ENCODE assay signal across 19 cellular contexts in the genomic region with DNA sequence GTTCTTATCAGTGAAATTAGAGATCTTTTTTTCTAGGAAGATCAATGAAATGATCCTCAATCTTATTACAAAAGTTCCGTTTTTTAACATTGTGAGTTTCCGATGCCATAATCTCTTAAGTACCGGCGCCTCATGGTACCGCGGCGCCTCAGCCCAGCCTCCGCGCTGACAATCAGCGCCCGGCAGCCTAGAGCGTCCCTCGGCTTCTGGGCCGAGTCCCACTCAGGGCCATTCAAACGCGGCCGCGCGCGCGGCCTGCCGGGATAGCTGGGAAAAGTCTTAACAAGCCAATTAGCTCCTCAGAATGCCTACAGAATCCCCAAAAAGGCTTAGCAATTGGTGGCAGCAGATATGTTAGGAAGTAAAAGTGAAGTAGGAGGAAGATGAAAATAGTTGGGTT.
A peak's percentile ranks its signal among the peaks of the same experiment; 100 is the strongest.
DNase-seq lines count a peak whose midpoint lies in the region; ATAC-seq and TF ChIP-seq lines count a peak whose summit lies in the region.
"Had no signal": no experiment of that assay in that cellular context is flagged by ENCODE, and none has a peak within 500 bp of the region (broad histone marks: within the 10 kb centered on the region; RNA-seq: fewer than 3 reads in every experiment).

No MANE protein-coding gene starts in this region.

- no peaks in the 10 kb centered on the region for H3K9me3 Mint-ChIP-seq in GM23338
- H3K9me3 Mint-ChIP-seq: CD8-positive, alpha-beta T cell; nephron progenitor cell had no signal

- no peak for TF ChIP-seq POLR2A in heart left ventricle (IDR thresholded peaks at IDR 0.05)

- H3K27ac ChIP-seq in GM23338 (ENCODE audit: low read depth) (no peak overlapping the region), heart left ventricle (no peak overlapping the region), RWPE1 (no peak overlapping the region)

- H3K4me3 Mint-ChIP-seq in GM23338 = no peak overlapping the region
- H3K4me3 Mint-ChIP-seq: CD8-positive, alpha-beta T cell; nephron progenitor cell; T-helper 17 cell had no signal

- H3K4me2 ChIP-seq in GM23338 = no peak overlapping the region

- H3K9ac ChIP-seq in adipocyte (ENCODE audit: low read length) = peak overlapping the region; percentile 39

- H4K20me1 ChIP-seq in GM23338 (replicated peaks; ENCODE audit: insufficient read depth) = no peaks in the 10 kb centered on the region

- CTCF ChIA-PET in RWPE1 (lab: Yijun Ruan, JAX) = interaction anchor here (0.7 kb wide), 1 partner anchor 55 kb away, joined by 3 read pairs; no protein-coding TSS in a partner anchor

- peak; percentile 67 for ATAC-seq in GM23338
- peak in 3 of 4 donors; percentile 67 to 84 (median 80) for ATAC-seq in heart left ventricle
- ATAC-seq in HG03439 (IDR thresholded peaks at IDR 0.05; ENCODE audit: unreplicated experiment) = no peak
- ATAC-seq: activated CD4-positive, CD25-positive, alpha-beta regulatory T cell treated with anti-CD3 and anti-CD28 coated beads, Interleukin-2, amount 50 U/mL, for 24 hours; CD8-positive, alpha-beta T cell; T-helper 17 cell had no signal

- 50 to 75% (median 68%) methylated on average over 22 of the region's 22 CpGs for WGBS in heart left ventricle, 4 donors

- TF ChIP-seq CTCF in GM23338 (conservative IDR thresholded peaks at IDR 0.05; ENCODE audit: low read depth in 2 of 2) (no peak), heart left ventricle (IDR thresholded peaks at IDR 0.05) (no peak), RWPE1 (conservative IDR thresholded peaks at IDR 0.05; ENCODE audit: low read depth) (no peak)

- peaks cover 10% of the 10 kb centered on the region; the same call in 2 of the 3 replicates for H3K4me1 Mint-ChIP-seq in GM23338
- H3K4me1 Mint-ChIP-seq: nephron progenitor cell had no signal

- H3K9me3 ChIP-seq in adipocyte (ENCODE audit: control insufficient read depth, low read length) (no peaks in the 10 kb centered on the region), heart left ventricle (no peaks in the 10 kb centered on the region)

- H3K4me3 ChIP-seq in GM23338 (no peak overlapping the region), adipocyte (ENCODE audit: low read length) (peak overlapping the region; percentile 23), heart left ventricle (peak overlapping the region in 4 of 12 donors; percentile 12 to 33 (median 26))

- H3K27ac Mint-ChIP-seq in GM23338 = no peak overlapping the region
- H3K27ac Mint-ChIP-seq: CD8-positive, alpha-beta T cell; nephron progenitor cell; T-helper 17 cell had no signal

- H2AFZ ChIP-seq in GM23338 = peak overlapping the region; percentile 80; the same call in 1 of the 2 replicates

- H3K4me1 ChIP-seq in GM23338 (ENCODE audit: insufficient read depth) = 0 out of 2 replicates have a peak, but pooled peaks cover 18% of the 10 kb centered on the region
- H3K4me1 ChIP-seq in adipocyte (ENCODE audit: control insufficient read depth, insufficient read depth, low read length) = no peaks in the 10 kb centered on the region
- no peaks in the 10 kb centered on the region for H3K4me1 ChIP-seq in heart left ventricle

- DNase-seq in GM23338 (ENCODE audit: low spot score) (no peak), adipocyte (ENCODE audit: low read depth) (peak; percentile 24), heart left ventricle (peak in 3 of 5 donors; percentile 28 to 56 (median 33)), pons (ENCODE audit: low spot score) (peak; percentile 6), RWPE1 (ENCODE audit: low spot score) (no peak), HCEC 1CT (no peak), SKM-1 (lab: John Stamatoyannopoulos, UW; ENCODE audit: unreplicated experiment) (no peak)
- DNase-seq: activated effector memory CD4-positive, alpha-beta T cell treated with Interleukin-2 at 50 U/mL for 16 hours; CD8-positive, alpha-beta T cell; cortex of kidney; mesendoderm; NCI-H2029; NCI-H524; nephron progenitor cell; SIG-M5; stimulated activated CD4-positive, alpha-beta T cell treated with anti-CD3 and anti-CD28 coated beads, Interleukin-1b, Interleukin-23, amount 100 ng/mL, for 48 hours; T-helper 17 cell had no signal

- no peaks in the 10 kb centered on the region for H3K79me2 ChIP-seq in GM23338 (replicated peaks; ENCODE audit: insufficient read depth)

- no peaks in the 10 kb centered on the region for H3K27me3 ChIP-seq in GM23338 (ENCODE audit: insufficient read depth)
- H3K27me3 ChIP-seq in adipocyte (replicated peaks; ENCODE audit: control insufficient read depth, insufficient read depth, low read length) = no peaks in the 10 kb centered on the region
- H3K27me3 ChIP-seq in heart left ventricle = no peaks in the 10 kb centered on the region

- H3K36me3 Mint-ChIP-seq in GM23338 (ENCODE audit: low read depth) = no peaks in the 10 kb centered on the region
- H3K36me3 Mint-ChIP-seq: CD8-positive, alpha-beta T cell had no signal

- no peaks in the 10 kb centered on the region for H3K36me3 ChIP-seq in GM23338 (ENCODE audit: insufficient read depth)
- no peaks in the 10 kb centered on the region for H3K36me3 ChIP-seq in adipocyte (ENCODE audit: control insufficient read depth, insufficient read depth, low read length, severe bottlenecking)
- H3K36me3 ChIP-seq in heart left ventricle = no peaks in the 10 kb centered on the region

- no peaks in the 10 kb centered on the region for H3F3A ChIP-seq in GM23338 (replicated peaks; ENCODE audit: low read depth)

- no peaks in the 10 kb centered on the region for H3K27me3 Mint-ChIP-seq in GM23338 (ENCODE audit: insufficient read depth, low read depth, poor library complexity)

- 0 out of 2 replicates have a peak, but pooled peaks cover 3% of the 10 kb centered on the region for H3K9me2 ChIP-seq in GM23338 (ENCODE audit: insufficient read depth)

- POLR2A ChIA-PET in RWPE1 (lab: Yijun Ruan, JAX; ENCODE audit: low non-redundant PET) = no interaction called here

- intact Hi-C loops in heart left ventricle (cut with DNase I) = no loop called here

TF ChIP-seq in GM23338, 12 proteins besides CTCF, POLR2A, EP300 and RAD21 (continues in another document):
- no peak for TF ChIP-seq JUNB (IDR thresholded peaks at IDR 0.05; ENCODE audit: unreplicated experiment)
- TF ChIP-seq ZNF114 (CRISPR knock-in tag; IDR thresholded peaks at IDR 0.05) = no peak
- no peak for TF ChIP-seq ZNF462 (CRISPR knock-in tag; IDR thresholded peaks at IDR 0.05)
- no peak for TF ChIP-seq EZH2 (IDR thresholded peaks at IDR 0.05; ENCODE audit: low read depth, unreplicated experiment)
- TF ChIP-seq CREB1 (CRISPR knock-in tag; IDR thresholded peaks at IDR 0.05; ENCODE audit: low read depth) = no peak
- no peak for TF ChIP-seq POLR2AphosphoS5 (IDR thresholded peaks at IDR 0.05; ENCODE audit: low read depth)

Comparison
In these comparisons a context has a peak if more than half of its experiments do, and no peak if none do; other contexts are left out.
1. DNase-seq: peak in adipocyte (single experiment), heart left ventricle (3 of 5) and pons (single experiment); none in GM23338 (single experiment), RWPE1 (single experiment), HCEC 1CT (single experiment) and SKM-1 (single experiment).